17 cellular contexts compared by ENCODE assay signal in the genomic region with DNA sequence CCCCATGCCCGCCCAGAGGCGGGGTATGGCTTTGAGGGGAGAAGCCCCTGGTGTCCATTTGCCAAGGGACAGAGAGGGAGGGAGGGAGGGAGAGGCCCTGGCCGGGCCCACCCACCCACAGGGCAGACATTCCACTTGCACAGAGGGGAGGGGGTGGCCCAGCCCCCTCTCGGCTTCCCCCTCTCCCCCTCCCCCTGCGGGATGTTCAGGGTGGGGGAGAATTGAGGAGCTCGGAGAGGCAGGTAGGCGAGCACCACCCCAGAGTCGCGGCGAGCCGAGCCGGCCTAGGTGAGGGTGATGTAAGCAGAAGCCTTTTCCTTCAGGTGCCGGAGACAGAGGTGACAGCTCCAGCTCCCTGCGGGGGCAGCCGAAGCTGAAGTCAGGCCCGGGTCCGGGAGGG. TPM values are rescaled to one million over a fixed set of nuclear protein-coding genes. Genes with fewer than 3 reads are reported as not detected.
"Had no signal": no experiment of that assay in that cellular context is flagged by ENCODE, and none has a peak within 500 bp of the region (broad histone marks: within the 10 kb centered on the region; RNA-seq: fewer than 3 reads in every experiment).

No MANE protein-coding gene starts in this region.

- H3K27ac ChIP-seq: cardiac muscle cell, epithelial cell of prostate, neutrophil had no signal

- H3K27ac Mint-ChIP-seq: activated CD4-positive, alpha-beta memory T cell treated with anti-CD3 and anti-CD28 coated beads for 36 hours; activated T-helper 1 cell treated with anti-CD3 and anti-CD28 coated beads, Interleukin-12 subunit alpha, Interleukin-12 subunit beta, Interleukin-2, Interleukin-4 antibody, amounts not matched to agents 30 ng/mL and 10 ng/mL and 1 ng/mL, durations not matched to agents 14 hours and 24 hours and 36 hours; T-helper 2 cell treated with Interferon-gamma antibody and Interleukin-4, amounts not matched to agents 5 μg/mL and 100 μg/mL, for 36 hours had no signal

- DNase-seq: activated CD4-positive, alpha-beta memory T cell treated with anti-CD3 and anti-CD28 coated beads for 36 hours; activated CD4-positive, alpha-beta T cell treated with anti-CD3 and anti-CD28 coated beads for 1 hour; activated CD8-positive, alpha-beta memory T cell treated with anti-CD3 and anti-CD28 coated beads, Interleukin-2, amount 50 U/mL, for 4 hours; activated naive CD4-positive, alpha-beta T cell; effector CD4-positive, alpha-beta T cell; kidney; left ventricle myocardium superior; mesenchymal stem cell; SW 1271; tibial artery had no signal

- H3K9me3 ChIP-seq: neutrophil, tibial artery, vagina had no signal

- H3K36me3 ChIP-seq: cardiac muscle cell had no signal

- H3K9me3 Mint-ChIP-seq: activated CD4-positive, alpha-beta memory T cell treated with anti-CD3 and anti-CD28 coated beads for 36 hours; activated T-helper 1 cell treated with anti-CD3 and anti-CD28 coated beads, Interleukin-12 subunit alpha, Interleukin-12 subunit beta, Interleukin-2, Interleukin-4 antibody, amounts not matched to agents 30 ng/mL and 10 ng/mL and 1 ng/mL, durations not matched to agents 14 hours and 24 hours and 36 hours; T-helper 2 cell treated with Interferon-gamma antibody and Interleukin-4, amounts not matched to agents 5 μg/mL and 100 μg/mL, for 36 hours had no signal

- ATAC-seq: left ventricle myocardium superior had no signal

- H3K4me3 ChIP-seq: cardiac muscle cell, skin epidermis had no signal

- H3K4me3 Mint-ChIP-seq: activated CD4-positive, alpha-beta memory T cell treated with anti-CD3 and anti-CD28 coated beads for 36 hours; activated T-helper 1 cell treated with anti-CD3 and anti-CD28 coated beads, Interleukin-12 subunit alpha, Interleukin-12 subunit beta, Interleukin-2, Interleukin-4 antibody, amounts not matched to agents 30 ng/mL and 10 ng/mL and 1 ng/mL, durations not matched to agents 14 hours and 24 hours and 36 hours; T-helper 2 cell treated with Interferon-gamma antibody and Interleukin-4, amounts not matched to agents 5 μg/mL and 100 μg/mL, for 36 hours had no signal

RNA-seq across cellular contexts. Expression of gene DPF1, which starts 12.2 kb away (rescaled TPM):
- total RNA-seq: kidney, vagina had no signal
